1 cellular context compared by ENCODE assay signal in the genomic region with DNA sequence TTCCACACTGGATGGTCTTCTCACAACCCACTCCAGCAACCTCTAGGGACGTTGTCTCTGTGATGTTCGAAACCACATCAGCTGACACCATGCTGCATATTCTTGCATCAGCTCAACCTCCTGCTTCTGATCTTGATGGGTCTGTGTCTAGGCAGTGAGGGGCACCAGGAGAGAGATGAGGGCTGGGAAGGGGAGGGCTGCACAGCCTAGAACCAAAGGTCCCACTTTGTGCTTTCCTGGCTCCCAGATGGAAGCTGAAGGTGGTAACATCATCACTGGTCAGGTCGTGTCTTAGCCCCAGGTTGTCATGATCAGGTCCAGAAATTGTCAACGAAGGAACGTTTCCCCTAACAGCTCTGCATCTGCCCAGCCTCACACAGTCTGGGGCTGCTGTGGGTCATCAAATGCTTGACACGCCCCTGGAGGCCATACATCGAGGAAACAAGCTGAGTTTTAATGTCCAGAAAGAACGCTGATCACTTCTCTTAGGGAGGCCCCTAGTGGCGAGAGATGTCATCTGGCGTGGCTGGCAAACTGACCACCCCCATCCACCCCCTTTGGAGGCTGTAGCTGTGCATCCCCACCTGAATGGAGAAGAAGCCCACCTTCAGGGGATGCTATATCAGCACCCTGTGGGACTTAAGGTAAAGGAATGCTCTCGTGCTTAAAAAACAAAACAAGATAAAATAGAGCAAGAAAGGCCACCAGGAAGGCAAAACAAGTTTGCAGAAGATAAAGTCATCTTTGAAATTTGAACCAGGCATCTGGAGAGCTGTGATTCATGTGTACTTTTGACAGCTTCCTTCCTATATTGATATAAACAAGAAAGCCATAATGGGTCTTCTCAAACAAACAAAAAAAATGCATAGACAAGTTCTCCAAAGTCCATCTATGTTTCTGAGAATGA.
A peak's percentile ranks its signal among the peaks of the same experiment; 100 is the strongest.
TF ChIP-seq lines count a peak whose summit lies in the region.

No MANE protein-coding gene starts in this region.

TF ChIP-seq in K562, 482 proteins besides CTCF, POLR2A, EP300 and RAD21 (continued from another document and continues in another):
- TF ChIP-seq ZFP30 (CRISPR knock-in tag; IDR thresholded peaks at IDR 0.05; ENCODE audit: borderline replicate concordance), result no peak
- TF ChIP-seq, protein P1, sequence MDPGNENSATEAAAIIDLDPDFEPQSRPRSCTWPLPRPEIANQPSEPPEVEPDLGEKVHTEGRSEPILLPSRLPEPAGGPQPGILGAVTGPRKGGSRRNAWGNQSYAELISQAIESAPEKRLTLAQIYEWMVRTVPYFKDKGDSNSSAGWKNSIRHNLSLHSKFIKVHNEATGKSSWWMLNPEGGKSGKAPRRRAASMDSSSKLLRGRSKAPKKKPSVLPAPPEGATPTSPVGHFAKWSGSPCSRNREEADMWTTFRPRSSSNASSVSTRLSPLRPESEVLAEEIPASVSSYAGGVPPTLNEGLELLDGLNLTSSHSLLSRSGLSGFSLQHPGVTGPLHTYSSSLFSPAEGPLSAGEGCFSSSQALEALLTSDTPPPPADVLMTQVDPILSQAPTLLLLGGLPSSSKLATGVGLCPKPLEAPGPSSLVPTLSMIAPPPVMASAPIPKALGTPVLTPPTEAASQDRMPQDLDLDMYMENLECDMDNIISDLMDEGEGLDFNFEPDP (CRISPR knock-in tag; IDR thresholded peaks at IDR 0.05), result no peak
- TF ChIP-seq, protein P2, sequence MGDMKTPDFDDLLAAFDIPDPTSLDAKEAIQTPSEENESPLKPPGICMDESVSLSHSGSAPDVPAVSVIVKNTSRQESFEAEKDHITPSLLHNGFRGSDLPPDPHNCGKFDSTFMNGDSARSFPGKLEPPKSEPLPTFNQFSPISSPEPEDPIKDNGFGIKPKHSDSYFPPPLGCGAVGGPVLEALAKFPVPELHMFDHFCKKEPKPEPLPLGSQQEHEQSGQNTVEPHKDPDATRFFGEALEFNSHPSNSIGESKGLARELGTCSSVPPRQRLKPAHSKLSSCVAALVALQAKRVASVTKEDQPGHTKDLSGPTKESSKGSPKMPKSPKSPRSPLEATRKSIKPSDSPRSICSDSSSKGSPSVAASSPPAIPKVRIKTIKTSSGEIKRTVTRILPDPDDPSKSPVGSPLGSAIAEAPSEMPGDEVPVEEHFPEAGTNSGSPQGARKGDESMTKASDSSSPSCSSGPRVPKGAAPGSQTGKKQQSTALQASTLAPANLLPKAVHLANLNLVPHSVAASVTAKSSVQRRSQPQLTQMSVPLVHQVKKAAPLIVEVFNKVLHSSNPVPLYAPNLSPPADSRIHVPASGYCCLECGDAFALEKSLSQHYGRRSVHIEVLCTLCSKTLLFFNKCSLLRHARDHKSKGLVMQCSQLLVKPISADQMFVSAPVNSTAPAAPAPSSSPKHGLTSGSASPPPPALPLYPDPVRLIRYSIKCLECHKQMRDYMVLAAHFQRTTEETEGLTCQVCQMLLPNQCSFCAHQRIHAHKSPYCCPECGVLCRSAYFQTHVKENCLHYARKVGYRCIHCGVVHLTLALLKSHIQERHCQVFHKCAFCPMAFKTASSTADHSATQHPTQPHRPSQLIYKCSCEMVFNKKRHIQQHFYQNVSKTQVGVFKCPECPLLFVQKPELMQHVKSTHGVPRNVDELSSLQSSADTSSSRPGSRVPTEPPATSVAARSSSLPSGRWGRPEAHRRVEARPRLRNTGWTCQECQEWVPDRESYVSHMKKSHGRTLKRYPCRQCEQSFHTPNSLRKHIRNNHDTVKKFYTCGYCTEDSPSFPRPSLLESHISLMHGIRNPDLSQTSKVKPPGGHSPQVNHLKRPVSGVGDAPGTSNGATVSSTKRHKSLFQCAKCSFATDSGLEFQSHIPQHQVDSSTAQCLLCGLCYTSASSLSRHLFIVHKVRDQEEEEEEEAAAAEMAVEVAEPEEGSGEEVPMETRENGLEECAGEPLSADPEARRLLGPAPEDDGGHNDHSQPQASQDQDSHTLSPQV (IDR thresholded peaks at IDR 0.05), result no peak
- TF ChIP-seq SMAD4 (CRISPR knock-in tag; conservative IDR thresholded peaks at IDR 0.05), result no peak
- no peak for TF ChIP-seq KLF10 (CRISPR knock-in tag; IDR thresholded peaks at IDR 0.05)
- TF ChIP-seq SIN3A (IDR thresholded peaks at IDR 0.05; ENCODE audit: borderline replicate concordance in 2 of 2, control insufficient read depth in 1 of 2, low read depth in 2 of 2, low read length in 2 of 2), result no peak
- TF ChIP-seq NRF1 (conservative IDR thresholded peaks at IDR 0.05 in 1 of 2, IDR thresholded peaks at IDR 0.05 in 1 of 2), result 0 out of 4 replicates have a peak, but pooled peaks of 1 of the 2 experiments have one; percentile 7
- TF ChIP-seq FOXA1 (IDR thresholded peaks at IDR 0.05; ENCODE audit: borderline replicate concordance), result no peak
- no peak for TF ChIP-seq HNRNPLL (IDR thresholded peaks at IDR 0.05; ENCODE audit: low read depth, low read length, poor library complexity, severe bottlenecking)
- no peak for TF ChIP-seq SRSF1 (IDR thresholded peaks at IDR 0.05; ENCODE audit: low read depth, low read length)
- no peak for TF ChIP-seq NFATC3 (IDR thresholded peaks at IDR 0.05)
- TF ChIP-seq NCOA6 (IDR thresholded peaks at IDR 0.05), result no peak
- TF ChIP-seq CBFA2T3 (IDR thresholded peaks at IDR 0.05), result no peak
- TF ChIP-seq, protein P3, sequence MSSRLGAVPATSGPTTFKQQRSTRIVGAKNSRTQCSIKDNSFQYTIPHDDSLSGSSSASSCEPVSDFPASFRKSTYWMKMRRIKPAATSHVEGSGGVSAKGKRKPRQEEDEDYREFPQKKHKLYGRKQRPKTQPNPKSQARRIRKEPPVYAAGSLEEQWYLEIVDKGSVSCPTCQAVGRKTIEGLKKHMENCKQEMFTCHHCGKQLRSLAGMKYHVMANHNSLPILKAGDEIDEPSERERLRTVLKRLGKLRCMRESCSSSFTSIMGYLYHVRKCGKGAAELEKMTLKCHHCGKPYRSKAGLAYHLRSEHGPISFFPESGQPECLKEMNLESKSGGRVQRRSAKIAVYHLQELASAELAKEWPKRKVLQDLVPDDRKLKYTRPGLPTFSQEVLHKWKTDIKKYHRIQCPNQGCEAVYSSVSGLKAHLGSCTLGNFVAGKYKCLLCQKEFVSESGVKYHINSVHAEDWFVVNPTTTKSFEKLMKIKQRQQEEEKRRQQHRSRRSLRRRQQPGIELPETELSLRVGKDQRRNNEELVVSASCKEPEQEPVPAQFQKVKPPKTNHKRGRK (tag; IDR thresholded peaks at IDR 0.05), result no peak
- TF ChIP-seq, protein P4, sequence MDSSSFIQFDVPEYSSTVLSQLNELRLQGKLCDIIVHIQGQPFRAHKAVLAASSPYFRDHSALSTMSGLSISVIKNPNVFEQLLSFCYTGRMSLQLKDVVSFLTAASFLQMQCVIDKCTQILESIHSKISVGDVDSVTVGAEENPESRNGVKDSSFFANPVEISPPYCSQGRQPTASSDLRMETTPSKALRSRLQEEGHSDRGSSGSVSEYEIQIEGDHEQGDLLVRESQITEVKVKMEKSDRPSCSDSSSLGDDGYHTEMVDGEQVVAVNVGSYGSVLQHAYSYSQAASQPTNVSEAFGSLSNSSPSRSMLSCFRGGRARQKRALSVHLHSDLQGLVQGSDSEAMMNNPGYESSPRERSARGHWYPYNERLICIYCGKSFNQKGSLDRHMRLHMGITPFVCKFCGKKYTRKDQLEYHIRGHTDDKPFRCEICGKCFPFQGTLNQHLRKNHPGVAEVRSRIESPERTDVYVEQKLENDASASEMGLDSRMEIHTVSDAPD (CRISPR knock-in tag; IDR thresholded peaks at IDR 0.05), result no peak
- no peak for TF ChIP-seq STAT5A (IDR thresholded peaks at IDR 0.05; ENCODE audit: borderline replicate concordance, low read length)
- TF ChIP-seq CEBPB (tag; IDR thresholded peaks at IDR 0.05), result no peak
- TF ChIP-seq SP2 (IDR thresholded peaks at IDR 0.05; ENCODE audit: extremely low read depth, low read depth, low read length, poor library complexity, severe bottlenecking), result no peak
- no peak for TF ChIP-seq ELF2 (CRISPR knock-in tag; IDR thresholded peaks at IDR 0.05)
- no peak for TF ChIP-seq PCBP1 (IDR thresholded peaks at IDR 0.05; ENCODE audit: low read depth, low read length, poor library complexity, severe bottlenecking)
- TF ChIP-seq RBM17 (IDR thresholded peaks at IDR 0.05; ENCODE audit: borderline replicate concordance, low read depth, low read length), result no peak
- TF ChIP-seq ZNF561 (CRISPR knock-in tag; conservative IDR thresholded peaks at IDR 0.05), result no peak
- TF ChIP-seq SAP30 (IDR thresholded peaks at IDR 0.05; ENCODE audit: borderline replicate concordance, insufficient read depth, low read depth, low read length, poor library complexity, severe bottlenecking), result no peak
- no peak; a peak in 1 of 4 replicates for TF ChIP-seq TRIM24 (IDR thresholded peaks at IDR 0.05)
- TF ChIP-seq RUNX1 (IDR thresholded peaks at IDR 0.05; ENCODE audit: low read depth), result no peak
- TF ChIP-seq, protein P5, sequence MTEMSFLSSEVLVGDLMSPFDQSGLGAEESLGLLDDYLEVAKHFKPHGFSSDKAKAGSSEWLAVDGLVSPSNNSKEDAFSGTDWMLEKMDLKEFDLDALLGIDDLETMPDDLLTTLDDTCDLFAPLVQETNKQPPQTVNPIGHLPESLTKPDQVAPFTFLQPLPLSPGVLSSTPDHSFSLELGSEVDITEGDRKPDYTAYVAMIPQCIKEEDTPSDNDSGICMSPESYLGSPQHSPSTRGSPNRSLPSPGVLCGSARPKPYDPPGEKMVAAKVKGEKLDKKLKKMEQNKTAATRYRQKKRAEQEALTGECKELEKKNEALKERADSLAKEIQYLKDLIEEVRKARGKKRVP (CRISPR knock-in tag; IDR thresholded peaks at IDR 0.05), result peak; percentile 76
- peak; percentile 14; the same call in 1 of the 2 replicates for TF ChIP-seq SMARCA5 (IDR thresholded peaks at IDR 0.05)
- no peak for TF ChIP-seq RHOXF2B (CRISPR knock-in tag; conservative IDR thresholded peaks at IDR 0.05)
- TF ChIP-seq ZNF12 (CRISPR knock-in tag; IDR thresholded peaks at IDR 0.05), result no peak
- no peak for TF ChIP-seq NCOA1 (IDR thresholded peaks at IDR 0.05; ENCODE audit: low read depth)
- peak; percentile 56; the same call in 1 of the 2 replicates for TF ChIP-seq CREM (IDR thresholded peaks at IDR 0.05; ENCODE audit: low read depth)
- TF ChIP-seq, protein P6, sequence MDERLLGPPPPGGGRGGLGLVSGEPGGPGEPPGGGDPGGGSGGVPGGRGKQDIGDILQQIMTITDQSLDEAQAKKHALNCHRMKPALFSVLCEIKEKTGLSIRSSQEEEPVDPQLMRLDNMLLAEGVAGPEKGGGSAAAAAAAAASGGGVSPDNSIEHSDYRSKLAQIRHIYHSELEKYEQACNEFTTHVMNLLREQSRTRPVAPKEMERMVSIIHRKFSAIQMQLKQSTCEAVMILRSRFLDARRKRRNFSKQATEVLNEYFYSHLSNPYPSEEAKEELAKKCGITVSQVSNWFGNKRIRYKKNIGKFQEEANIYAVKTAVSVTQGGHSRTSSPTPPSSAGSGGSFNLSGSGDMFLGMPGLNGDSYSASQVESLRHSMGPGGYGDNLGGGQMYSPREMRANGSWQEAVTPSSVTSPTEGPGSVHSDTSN (CRISPR knock-in tag; IDR thresholded peaks at IDR 0.05; ENCODE audit: low read depth), result no peak
- TF ChIP-seq, protein P6 (tag; conservative IDR thresholded peaks at IDR 0.05; ENCODE audit: low read depth), result 0 out of 2 replicates have a peak, but pooled peaks have one; percentile 5
- no peak for TF ChIP-seq PTRF (tag; IDR thresholded peaks at IDR 0.05)
- no peak for TF ChIP-seq SLC30A9 (CRISPR knock-in tag; IDR thresholded peaks at IDR 0.05)
- TF ChIP-seq KLF16 (IDR thresholded peaks at IDR 0.05), result no peak; the same call in 1 of the 2 replicates
- no peak for TF ChIP-seq ZNF316 (IDR thresholded peaks at IDR 0.05)
- no peak for TF ChIP-seq ETV5 (CRISPR knock-in tag; IDR thresholded peaks at IDR 0.05; ENCODE audit: low read depth)
- TF ChIP-seq, protein P7, sequence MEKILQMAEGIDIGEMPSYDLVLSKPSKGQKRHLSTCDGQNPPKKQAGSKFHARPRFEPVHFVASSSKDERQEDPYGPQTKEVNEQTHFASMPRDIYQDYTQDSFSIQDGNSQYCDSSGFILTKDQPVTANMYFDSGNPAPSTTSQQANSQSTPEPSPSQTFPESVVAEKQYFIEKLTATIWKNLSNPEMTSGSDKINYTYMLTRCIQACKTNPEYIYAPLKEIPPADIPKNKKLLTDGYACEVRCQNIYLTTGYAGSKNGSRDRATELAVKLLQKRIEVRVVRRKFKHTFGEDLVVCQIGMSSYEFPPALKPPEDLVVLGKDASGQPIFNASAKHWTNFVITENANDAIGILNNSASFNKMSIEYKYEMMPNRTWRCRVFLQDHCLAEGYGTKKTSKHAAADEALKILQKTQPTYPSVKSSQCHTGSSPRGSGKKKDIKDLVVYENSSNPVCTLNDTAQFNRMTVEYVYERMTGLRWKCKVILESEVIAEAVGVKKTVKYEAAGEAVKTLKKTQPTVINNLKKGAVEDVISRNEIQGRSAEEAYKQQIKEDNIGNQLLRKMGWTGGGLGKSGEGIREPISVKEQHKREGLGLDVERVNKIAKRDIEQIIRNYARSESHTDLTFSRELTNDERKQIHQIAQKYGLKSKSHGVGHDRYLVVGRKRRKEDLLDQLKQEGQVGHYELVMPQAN (IDR thresholded peaks at IDR 0.05; ENCODE audit: borderline replicate concordance), result no peak
- TF ChIP-seq POU5F1 (IDR thresholded peaks at IDR 0.05; ENCODE audit: borderline replicate concordance, low read depth, low read length, partially characterized antibody), result no peak
- no peak for TF ChIP-seq ILK (tag; IDR thresholded peaks at IDR 0.05; ENCODE audit: borderline replicate concordance, low read depth)
- no peak for TF ChIP-seq ARID1B (IDR thresholded peaks at IDR 0.05)
- TF ChIP-seq, protein P8, sequence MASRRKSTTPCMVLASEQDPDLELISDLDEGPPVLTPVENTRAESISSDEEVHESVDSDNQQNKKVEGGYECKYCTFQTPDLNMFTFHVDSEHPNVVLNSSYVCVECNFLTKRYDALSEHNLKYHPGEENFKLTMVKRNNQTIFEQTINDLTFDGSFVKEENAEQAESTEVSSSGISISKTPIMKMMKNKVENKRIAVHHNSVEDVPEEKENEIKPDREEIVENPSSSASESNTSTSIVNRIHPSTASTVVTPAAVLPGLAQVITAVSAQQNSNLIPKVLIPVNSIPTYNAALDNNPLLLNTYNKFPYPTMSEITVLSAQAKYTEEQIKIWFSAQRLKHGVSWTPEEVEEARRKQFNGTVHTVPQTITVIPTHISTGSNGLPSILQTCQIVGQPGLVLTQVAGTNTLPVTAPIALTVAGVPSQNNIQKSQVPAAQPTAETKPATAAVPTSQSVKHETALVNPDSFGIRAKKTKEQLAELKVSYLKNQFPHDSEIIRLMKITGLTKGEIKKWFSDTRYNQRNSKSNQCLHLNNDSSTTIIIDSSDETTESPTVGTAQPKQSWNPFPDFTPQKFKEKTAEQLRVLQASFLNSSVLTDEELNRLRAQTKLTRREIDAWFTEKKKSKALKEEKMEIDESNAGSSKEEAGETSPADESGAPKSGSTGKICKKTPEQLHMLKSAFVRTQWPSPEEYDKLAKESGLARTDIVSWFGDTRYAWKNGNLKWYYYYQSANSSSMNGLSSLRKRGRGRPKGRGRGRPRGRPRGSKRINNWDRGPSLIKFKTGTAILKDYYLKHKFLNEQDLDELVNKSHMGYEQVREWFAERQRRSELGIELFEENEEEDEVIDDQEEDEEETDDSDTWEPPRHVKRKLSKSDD (conservative IDR thresholded peaks at IDR 0.05; ENCODE audit: low read length), result no peak
- TF ChIP-seq ZNF668 (CRISPR knock-in tag; IDR thresholded peaks at IDR 0.05), result no peak
